8 cellular contexts compared by ENCODE assay signal in genomic region chr17:73952498-73953205, GRCh38.
DNase-seq lines count a peak whose midpoint lies in the region; ATAC-seq, FAIRE-seq and TF ChIP-seq lines count a peak whose summit lies in the region.

No MANE protein-coding gene starts in this region.

- peaks cover 0 to 14% (median 11%) of the 10 kb centered on the region in 5 donors for H3K4me1 ChIP-seq in subcutaneous abdominal adipose tissue (ENCODE audit: control insufficient read depth in 5 of 5, insufficient read depth in 5 of 5, low read length in 5 of 5)

- intact Hi-C loops in posterior vena cava (cut with DNase I) = loop anchor here in 1 of 2 donors (10.0 kb wide), 1 partner anchor 518 kb away; no protein-coding TSS in a partner anchor

- no peak for ATAC-seq in GM18867 (IDR thresholded peaks at IDR 0.05; ENCODE audit: unreplicated experiment)

- TF ChIP-seq CTCF in GM13977 (IDR thresholded peaks at IDR 0.05; ENCODE audit: extremely low read depth, insufficient read depth, missing control alignments) (peak; percentile 33), bronchial epithelial cell (IDR thresholded peaks at IDR 0.05; ENCODE audit: insufficient read depth, low read length, severe bottlenecking) (peak; percentile 33)

- H3K27ac ChIP-seq in subcutaneous abdominal adipose tissue (ENCODE audit: low read depth, low read length) = no peak overlapping the region

- H3K27me3 ChIP-seq in bronchial epithelial cell (ENCODE audit: control insufficient read depth, insufficient read depth, low read length) (peaks cover 5% of the 10 kb centered on the region), subcutaneous abdominal adipose tissue (ENCODE audit: control insufficient read depth in 5 of 5, insufficient read depth in 4 of 5, low read length in 5 of 5) (peaks cover 25 to 63% (median 46%) of the 10 kb centered on the region in 5 donors)

- peaks cover 0 to 7% (median 6%) of the 10 kb centered on the region in 5 donors for H3K9me3 ChIP-seq in subcutaneous abdominal adipose tissue (ENCODE audit: control insufficient read depth in 5 of 5, low read length in 5 of 5)

- no peaks in the 10 kb centered on the region for H3K36me3 ChIP-seq in bronchial epithelial cell (ENCODE audit: control insufficient read depth, insufficient read depth, low read length)
- H3K36me3 ChIP-seq in subcutaneous abdominal adipose tissue (ENCODE audit: control insufficient read depth in 5 of 5, insufficient read depth in 5 of 5, low read length in 5 of 5) = no peaks in the 10 kb centered on the region

- in situ Hi-C loops in GM13977 (cut with MboI; ENCODE audit: low pct_unique_long_range_greater_than_20kb, low sequenced_read_pairs, unreplicated experiment) (loop anchor here (25.0 kb wide), 2 partner anchors 110 to 515 kb away; no protein-coding TSS in a partner anchor), SK-MEL-5 (cut with HindIII; ENCODE audit: low pct_unique_long_range_greater_than_20kb, low sequenced_read_pairs) (no loop called here)

- DNase-seq in GM13977 (ENCODE audit: low spot score) (peak; percentile 62), SK-MEL-5 (ENCODE audit: low read depth, low spot score) (peak; percentile 27), bronchial epithelial cell (ENCODE audit: low read depth) (no peak), mesenteric fat pad (ENCODE audit: low spot score) (peak; percentile 81), posterior vena cava (ENCODE audit: low spot score) (no peak), NCI-H748 (lab: John Stamatoyannopoulos, UW; ENCODE audit: unreplicated experiment) (no peak)

- H3K4me3 ChIP-seq in bronchial epithelial cell (ENCODE audit: low read depth, low read length) (no peak overlapping the region), subcutaneous abdominal adipose tissue (ENCODE audit: low read depth in 1 of 5, low read length in 5 of 5) (peak overlapping the region in 3 of 5 donors; percentile 24 to 58 (median 48))

- no peak for FAIRE-seq in bronchial epithelial cell (lab: Jason Lieb, UNC)

- H3K9ac ChIP-seq in subcutaneous abdominal adipose tissue (ENCODE audit: low read length in 5 of 5) = no peak overlapping the region

Comparison
In these comparisons a context has a peak if more than half of its experiments do, and no peak if none do; other contexts are left out.
1. DNase-seq: peak in GM13977 (single experiment), SK-MEL-5 (single experiment) and mesenteric fat pad (single experiment); none in bronchial epithelial cell (single experiment), posterior vena cava (single experiment) and NCI-H748 (single experiment).